16 cellular contexts compared by ENCODE assay signal in genomic region chr12:31491395-31491794, GRCh38.
DNase-seq lines count a peak whose midpoint lies in the region; ATAC-seq and TF ChIP-seq lines count a peak whose summit lies in the region.
"Had no signal": no experiment of that assay in that cellular context is flagged by ENCODE, and none has a peak within 500 bp of the region (broad histone marks: within the 10 kb centered on the region; RNA-seq: fewer than 3 reads in every experiment).

No MANE protein-coding gene starts in this region.

- peak overlapping the region in 1 of 5 experiments; percentile 70 for H3K4me3 Mint-ChIP-seq in brain
- no peak overlapping the region for H3K4me3 Mint-ChIP-seq in mesothelial cell of epicardium
- H3K4me3 Mint-ChIP-seq: activated CD4-positive, alpha-beta T cell treated with anti-CD3 and anti-CD28 coated beads for 36 hours; activated naive CD4-positive, alpha-beta T cell treated with anti-CD3 and anti-CD28 coated beads, Interleukin-2, amount 50 U/mL, for 24 hours; CD14-positive monocyte; immature natural killer cell had no signal

- H3K27me3 Mint-ChIP-seq in brain (no peaks in the 10 kb centered on the region), mesothelial cell of epicardium (ENCODE audit: low read depth) (no peaks in the 10 kb centered on the region)

- H3K9me3 ChIP-seq in cardiac muscle cell (ENCODE audit: low read depth) (no peaks in the 10 kb centered on the region), heart left ventricle (no peaks in the 10 kb centered on the region)
- H3K9me3 ChIP-seq: upper lobe of right lung had no signal

- H3K4me1 Mint-ChIP-seq in brain (peaks cover 69% of the 10 kb centered on the region), mesothelial cell of epicardium (peaks cover 63% of the 10 kb centered on the region)
- H3K4me1 Mint-ChIP-seq: activated CD4-positive, alpha-beta T cell treated with anti-CD3 and anti-CD28 coated beads for 36 hours; activated naive CD4-positive, alpha-beta T cell treated with anti-CD3 and anti-CD28 coated beads, Interleukin-2, amount 50 U/mL, for 24 hours; immature natural killer cell had no signal

- H3K27ac Mint-ChIP-seq in brain (peak overlapping the region; percentile 1 to 93 (median 70)), mesothelial cell of epicardium (peak overlapping the region; percentile 79)
- H3K27ac Mint-ChIP-seq: activated CD4-positive, alpha-beta T cell treated with anti-CD3 and anti-CD28 coated beads for 36 hours; activated naive CD4-positive, alpha-beta T cell treated with anti-CD3 and anti-CD28 coated beads, Interleukin-2, amount 50 U/mL, for 24 hours; immature natural killer cell had no signal

- H3K36me3 ChIP-seq in cardiac muscle cell (peaks cover 42% of the 10 kb centered on the region), heart left ventricle (peaks cover 0 to 23% (median 5%) of the 10 kb centered on the region in 9 donors)
- H3K36me3 ChIP-seq: upper lobe of right lung had no signal

- intact Hi-C loops in heart left ventricle (cut with DNase I): no loop called here

- peaks cover 10% of the 10 kb centered on the region for H3K4me1 ChIP-seq in cardiac muscle cell (ENCODE audit: low read depth)
- peaks cover 0 to 27% (median 8%) of the 10 kb centered on the region in 12 donors for H3K4me1 ChIP-seq in heart left ventricle
- H3K4me1 ChIP-seq: upper lobe of right lung had no signal

- no peak for DNase-seq in cardiac muscle cell (ENCODE audit: low read depth in 1 of 2, low spot score in 1 of 2)
- no peak for DNase-seq in heart left ventricle
- no peak for DNase-seq in mesothelial cell of epicardium (ENCODE audit: low spot score in 2 of 2, unreplicated experiment in 2 of 2)
- DNase-seq in GDM1 (lab: John Stamatoyannopoulos, UW): no peak
- no peak for DNase-seq in DMS 273 treated with DMSO at 0.1 percent for 48 hours (lab: John Stamatoyannopoulos, UW)
- DNase-seq in HuH-7 (ENCODE audit: low spot score): no peak
- DNase-seq: activated CD4-positive, alpha-beta T cell treated with anti-CD3 and anti-CD28 coated beads for 36 hours; activated T-cell treated with anti-CD3 and anti-CD28 coated beads, Interleukin-2, amount 50 U/mL, for 48 hours; DMS79; immature natural killer cell; NCI-H1105 treated with DMSO at 0.1 percent for 48 hours; upper lobe of right lung had no signal

- H3K27me3 ChIP-seq in cardiac muscle cell: no peaks in the 10 kb centered on the region
- no peaks in the 10 kb centered on the region for H3K27me3 ChIP-seq in heart left ventricle
- H3K27me3 ChIP-seq: upper lobe of right lung had no signal

- no peak for TF ChIP-seq POLR2A in heart left ventricle (IDR thresholded peaks at IDR 0.05)

- H3K4me3 ChIP-seq in cardiac muscle cell: no peak overlapping the region
- no peak overlapping the region for H3K4me3 ChIP-seq in heart left ventricle
- H3K4me3 ChIP-seq: upper lobe of right lung had no signal

- H3K27ac ChIP-seq in cardiac muscle cell (peak overlapping the region; percentile 62), heart left ventricle (no peak overlapping the region)
- H3K27ac ChIP-seq: upper lobe of right lung had no signal

- ATAC-seq in heart left ventricle (no peak), esophagus mucosa (no peak)
- ATAC-seq: activated CD4-positive, alpha-beta T cell treated with anti-CD3 and anti-CD28 coated beads for 36 hours; upper lobe of right lung had no signal

- H3K9me3 Mint-ChIP-seq in brain: no peaks in the 10 kb centered on the region
- no peaks in the 10 kb centered on the region for H3K9me3 Mint-ChIP-seq in mesothelial cell of epicardium
- H3K9me3 Mint-ChIP-seq: activated naive CD4-positive, alpha-beta T cell treated with anti-CD3 and anti-CD28 coated beads, Interleukin-2, amount 50 U/mL, for 24 hours; CD14-positive monocyte; immature natural killer cell had no signal

- TF ChIP-seq CTCF in cardiac muscle cell (IDR thresholded peaks at IDR 0.05; ENCODE audit: low read depth, low read length): no peak
- no peak for TF ChIP-seq CTCF in heart left ventricle (IDR thresholded peaks at IDR 0.05)
- TF ChIP-seq CTCF in brain (conservative IDR thresholded peaks at IDR 0.05): no peak
- no peak for TF ChIP-seq CTCF in mesothelial cell of epicardium (IDR thresholded peaks at IDR 0.05; ENCODE audit: unreplicated experiment)

- peaks cover 44% of the 10 kb centered on the region for H3K36me3 Mint-ChIP-seq in brain
- peaks cover 8% of the 10 kb centered on the region for H3K36me3 Mint-ChIP-seq in mesothelial cell of epicardium
- H3K36me3 Mint-ChIP-seq: activated naive CD4-positive, alpha-beta T cell treated with anti-CD3 and anti-CD28 coated beads, Interleukin-2, amount 50 U/mL, for 24 hours; CD14-positive monocyte; immature natural killer cell had no signal
